In genomic region chr1:214248294-214249082, GRCh38 we compare ENCODE assay signal across 34 cellular contexts. TPM values are rescaled to one million over a fixed set of nuclear protein-coding genes. Genes with fewer than 3 reads are reported as not detected.
DNase-seq lines count a peak whose midpoint lies in the region; ATAC-seq, FAIRE-seq and TF ChIP-seq lines count a peak whose summit lies in the region.
"Had no signal": no experiment of that assay in that cellular context is flagged by ENCODE, and none has a peak within 500 bp of the region (broad histone marks: within the 10 kb centered on the region; RNA-seq: fewer than 3 reads in every experiment).

No MANE protein-coding gene starts in this region.

- H3K4me3 ChIP-seq in SK-N-SH (ENCODE audit: low read depth in 2 of 2, low read length in 1 of 2), result no peak overlapping the region
- H3K4me3 ChIP-seq in bronchial epithelial cell (ENCODE audit: low read depth, low read length), result no peak overlapping the region
- H3K4me3 ChIP-seq in mesenchymal stem cell (ENCODE audit: insufficient read depth in 1 of 2, low read depth in 1 of 2, low read length in 2 of 2), result no peak overlapping the region
- no peak overlapping the region for H3K4me3 ChIP-seq in colonic mucosa
- H3K4me3 ChIP-seq: ascending aorta, pancreas, testis had no signal

- H3K18ac ChIP-seq in mesenchymal stem cell (ENCODE audit: low read depth in 1 of 2, low read length in 2 of 2), result no peak overlapping the region

- H2BK15ac ChIP-seq in mesenchymal stem cell (ENCODE audit: low read depth, poor library complexity, severe bottlenecking), result no peak overlapping the region

- H3K4me1 ChIP-seq in SK-N-SH (ENCODE audit: control insufficient read depth in 1 of 2, insufficient read depth in 2 of 2, low read depth in 1 of 2, low read length in 1 of 2) (no peaks in the 10 kb centered on the region), mesenchymal stem cell (ENCODE audit: control insufficient read depth, insufficient read depth, low read depth, low read length) (no peaks in the 10 kb centered on the region), colonic mucosa (no peaks in the 10 kb centered on the region)
- H3K4me1 ChIP-seq: ascending aorta, pancreas, testis had no signal

- no peak overlapping the region for H3K9ac ChIP-seq in SK-N-SH
- H3K9ac ChIP-seq in mesenchymal stem cell (ENCODE audit: low read length), result no peak overlapping the region
- H3K9ac ChIP-seq in colonic mucosa (ENCODE audit: low read depth in 2 of 2, low read length in 2 of 2), result no peak overlapping the region

- no peak overlapping the region for H3K4me3 Mint-ChIP-seq in stimulated activated naive CD8-positive, alpha-beta T cell treated with anti-CD3 and anti-CD28 coated beads, Interleukin-15, amount 100 ng/mL, for 72 hours
- H3K4me3 Mint-ChIP-seq: activated CD4-positive, alpha-beta T cell treated with anti-CD3 and anti-CD28 coated beads, Interleukin-2, amount 10 ng/mL, durations not matched to agents 7 days and 5 days; activated naive CD8-positive, alpha-beta T cell treated with anti-CD3 and anti-CD28 coated beads, Interleukin-2, amount 10 ng/mL, durations not matched to agents 7 days and 5 days; activated T-cell treated with anti-CD3 and anti-CD28 coated beads, Interleukin-2, amount 50 U/mL, for 24 hours; CD8-positive, alpha-beta memory T cell; dendritic cell treated with granulocyte-macrophage colony-stimulating factor and Interleukin-4, amounts not matched to agents 40 ng/mL and 50 ng/mL, for 4 days; naive thymus-derived CD8-positive, alpha-beta T cell had no signal

- WGBS in SK-N-SH (ENCODE audit: low lambda C conversion rate), result 74% methylated on average over 7 of the region's 7 CpGs
- 80% methylated on average over 6 of the region's 7 CpGs for WGBS in mesenchymal stem cell

- no peak overlapping the region for H4K91ac ChIP-seq in mesenchymal stem cell (ENCODE audit: low read length)

- POLR2A ChIA-PET in SK-N-SH (lab: Yijun Ruan, JAX), result no interaction called here

- H3K9me2 ChIP-seq in SK-N-SH, result no peaks in the 10 kb centered on the region

- H2AK5ac ChIP-seq in mesenchymal stem cell (ENCODE audit: low read length, severe bottlenecking), result peak overlapping the region; percentile 41

- TF ChIP-seq EP300 in SK-N-SH (IDR thresholded peaks at IDR 0.05; ENCODE audit: borderline replicate concordance in 1 of 2, low read depth in 1 of 2, low read length in 1 of 2), result no peak

- no peaks in the 10 kb centered on the region for H4K20me1 ChIP-seq in SK-N-SH (ENCODE audit: insufficient read depth)

- H2AFZ ChIP-seq in SK-N-SH (ENCODE audit: low read depth) (peak overlapping the region; percentile 25; the same call in 1 of the 2 replicates), mesenchymal stem cell (ENCODE audit: low read depth, low read length) (no peak overlapping the region)

- H3K23ac ChIP-seq in mesenchymal stem cell (ENCODE audit: low read length in 2 of 2), result no peak overlapping the region

- peaks cover 31% of the 10 kb centered on the region for H3K27me3 Mint-ChIP-seq in stimulated activated naive CD8-positive, alpha-beta T cell treated with anti-CD3 and anti-CD28 coated beads, Interleukin-15, amount 100 ng/mL, for 72 hours

- H2BK120ac ChIP-seq in mesenchymal stem cell (ENCODE audit: low read depth, low read length), result no peak overlapping the region

- H3K9me3 ChIP-seq in SK-N-SH (no peaks in the 10 kb centered on the region), mesenchymal stem cell (ENCODE audit: control insufficient read depth, low read length) (no peaks in the 10 kb centered on the region), colonic mucosa (no peaks in the 10 kb centered on the region)
- H3K9me3 ChIP-seq: ascending aorta, pancreas, testis had no signal

- no peak overlapping the region for H4K8ac ChIP-seq in mesenchymal stem cell (ENCODE audit: low read length)

- H2BK5ac ChIP-seq in mesenchymal stem cell (ENCODE audit: low read depth, low read length, poor library complexity, severe bottlenecking), result no peak overlapping the region

- no peaks in the 10 kb centered on the region for H3K9me3 Mint-ChIP-seq in stimulated activated naive CD8-positive, alpha-beta T cell treated with anti-CD3 and anti-CD28 coated beads, Interleukin-15, amount 100 ng/mL, for 72 hours
- H3K9me3 Mint-ChIP-seq: activated CD4-positive, alpha-beta T cell treated with anti-CD3 and anti-CD28 coated beads, Interleukin-2, amount 10 ng/mL, durations not matched to agents 7 days and 5 days; activated naive CD8-positive, alpha-beta T cell treated with anti-CD3 and anti-CD28 coated beads, Interleukin-2, amount 10 ng/mL, durations not matched to agents 7 days and 5 days; activated T-cell treated with anti-CD3 and anti-CD28 coated beads, Interleukin-2, amount 50 U/mL, for 24 hours; CD8-positive, alpha-beta memory T cell; dendritic cell treated with granulocyte-macrophage colony-stimulating factor and Interleukin-4, amounts not matched to agents 40 ng/mL and 50 ng/mL, for 4 days; naive thymus-derived CD8-positive, alpha-beta T cell had no signal

- H3K14ac ChIP-seq in mesenchymal stem cell (ENCODE audit: low read length in 2 of 2), result no peak overlapping the region

- no peak overlapping the region for H3K27ac ChIP-seq in SK-N-SH (ENCODE audit: low read depth in 2 of 2, low read length in 1 of 2)
- H3K27ac ChIP-seq in mesenchymal stem cell (ENCODE audit: low read length, poor library complexity, severe bottlenecking), result no peak overlapping the region
- H3K27ac ChIP-seq in colonic mucosa, result no peak overlapping the region
- H3K27ac ChIP-seq: ascending aorta, pancreas, testis had no signal

- no peak overlapping the region for H2BK12ac ChIP-seq in mesenchymal stem cell (ENCODE audit: low read length in 2 of 2)

- no peaks in the 10 kb centered on the region for H3K79me1 ChIP-seq in mesenchymal stem cell (replicated peaks; ENCODE audit: low read length, poor library complexity, severe bottlenecking)

- no peak overlapping the region for H3K27ac Mint-ChIP-seq in stimulated activated naive CD8-positive, alpha-beta T cell treated with anti-CD3 and anti-CD28 coated beads, Interleukin-15, amount 100 ng/mL, for 72 hours
- H3K27ac Mint-ChIP-seq: activated CD4-positive, alpha-beta T cell treated with anti-CD3 and anti-CD28 coated beads, Interleukin-2, amount 10 ng/mL, durations not matched to agents 7 days and 5 days; activated naive CD8-positive, alpha-beta T cell treated with anti-CD3 and anti-CD28 coated beads, Interleukin-2, amount 10 ng/mL, durations not matched to agents 7 days and 5 days; activated T-cell treated with anti-CD3 and anti-CD28 coated beads, Interleukin-2, amount 50 U/mL, for 24 hours; dendritic cell treated with granulocyte-macrophage colony-stimulating factor and Interleukin-4, amounts not matched to agents 40 ng/mL and 50 ng/mL, for 4 days; naive thymus-derived CD8-positive, alpha-beta T cell had no signal

- CTCF ChIA-PET in SK-N-SH (lab: Yijun Ruan, JAX), result interaction anchor here (1.1 to 2.1 kb wide), 2 partner anchors 13 to 84 kb away, joined by 4 to 9 read pairs; no protein-coding TSS in a partner anchor

- no peaks in the 10 kb centered on the region for H3K4me1 Mint-ChIP-seq in stimulated activated naive CD8-positive, alpha-beta T cell treated with anti-CD3 and anti-CD28 coated beads, Interleukin-15, amount 100 ng/mL, for 72 hours
- H3K4me1 Mint-ChIP-seq: activated naive CD8-positive, alpha-beta T cell treated with anti-CD3 and anti-CD28 coated beads, Interleukin-2, amount 10 ng/mL, durations not matched to agents 7 days and 5 days; CD8-positive, alpha-beta memory T cell; naive thymus-derived CD8-positive, alpha-beta T cell had no signal

- H3K4me2 ChIP-seq in SK-N-SH (no peak overlapping the region), mesenchymal stem cell (ENCODE audit: low read length, poor library complexity, severe bottlenecking) (no peak overlapping the region)

- H3K79me2 ChIP-seq in SK-N-SH (ENCODE audit: insufficient read depth), result no peaks in the 10 kb centered on the region

- TF ChIP-seq CTCF in SK-N-SH (IDR thresholded peaks at IDR 0.05), result no peak
- TF ChIP-seq CTCF in bronchial epithelial cell (IDR thresholded peaks at IDR 0.05; ENCODE audit: insufficient read depth, low read length, severe bottlenecking), result no peak
- no peak for TF ChIP-seq CTCF in colonic mucosa (IDR thresholded peaks at IDR 0.05)

- no peak for FAIRE-seq in bronchial epithelial cell (lab: Jason Lieb, UNC)
- FAIRE-seq: G401.6, GM19239, islet of Langerhans, pancreas, urothelium cell line had no signal

- no peaks in the 10 kb centered on the region for H3K27me3 ChIP-seq in SK-N-SH (ENCODE audit: insufficient read depth)
- H3K27me3 ChIP-seq in bronchial epithelial cell (ENCODE audit: control insufficient read depth, insufficient read depth, low read length), result no peaks in the 10 kb centered on the region
- no peaks in the 10 kb centered on the region for H3K27me3 ChIP-seq in mesenchymal stem cell (ENCODE audit: control insufficient read depth in 1 of 2, insufficient read depth in 1 of 2, low read length in 2 of 2)
- H3K27me3 ChIP-seq in colonic mucosa, result no peaks in the 10 kb centered on the region
- H3K27me3 ChIP-seq: ascending aorta, pancreas, testis had no signal

- H3F3A ChIP-seq in SK-N-SH (replicated peaks; ENCODE audit: insufficient read depth), result no peaks in the 10 kb centered on the region

- intact Hi-C loops in colonic mucosa (cut with DNase I), result no loop called here

- H3K36me3 ChIP-seq in SK-N-SH (replicated peaks in 1 of 2; ENCODE audit: control insufficient read depth in 1 of 2, insufficient read depth in 2 of 2, low read length in 1 of 2) (no peaks in the 10 kb centered on the region), bronchial epithelial cell (ENCODE audit: control insufficient read depth, insufficient read depth, low read length) (no peaks in the 10 kb centered on the region), mesenchymal stem cell (ENCODE audit: control insufficient read depth in 1 of 2, insufficient read depth in 2 of 2, low read depth in 1 of 2, low read length in 2 of 2) (no peaks in the 10 kb centered on the region), colonic mucosa (no peaks in the 10 kb centered on the region)
- H3K36me3 ChIP-seq: ascending aorta, pancreas had no signal

- no peak for TF ChIP-seq RAD21 in SK-N-SH (IDR thresholded peaks at IDR 0.05; ENCODE audit: low read length)

- ATAC-seq in SK-N-SH treated with all-trans-retinoic acid at 6 μM for 48 hours (no peak), GM19395 (IDR thresholded peaks at IDR 0.05; ENCODE audit: unreplicated experiment) (no peak)
- ATAC-seq in stimulated activated naive CD8-positive, alpha-beta T cell treated with anti-CD3 and anti-CD28 coated beads, Interleukin-15, amount 100 ng/mL, for 72 hours, result no peak
- ATAC-seq: HCT116; naive thymus-derived CD8-positive, alpha-beta T cell; pancreas; right cardiac atrium had no signal

- no peak overlapping the region for H3K4ac ChIP-seq in mesenchymal stem cell (ENCODE audit: low read depth in 1 of 2, low read length in 2 of 2)

- DNase-seq in SK-N-SH (no peak), bronchial epithelial cell (ENCODE audit: low read depth) (peak; percentile 5), mesenchymal stem cell (no peak), colonic mucosa (no peak)
- no peak for DNase-seq in stimulated activated CD8-positive, alpha-beta memory T cell treated with anti-CD3 and anti-CD28 coated beads, Interleukin-4, amount 100 ng/mL, for 48 hours
- no peak for DNase-seq in stimulated activated naive CD8-positive, alpha-beta T cell treated with anti-CD3 and anti-CD28 coated beads, Interleukin-15, amount 100 ng/mL, for 72 hours
- DNase-seq: activated CD4-positive, alpha-beta T cell treated with anti-CD3 and anti-CD28 coated beads, Interleukin-2, amount 10 ng/mL, durations not matched to agents 7 days and 5 days; activated gamma-delta T cell; activated naive CD8-positive, alpha-beta T cell treated with anti-CD3 and anti-CD28 coated beads, Interleukin-2, amount 10 ng/mL, durations not matched to agents 7 days and 5 days; activated T-cell treated with anti-CD3 and anti-CD28 coated beads, Interleukin-2, amount 50 U/mL, for 24 hours; AML-193; CD8-positive, alpha-beta memory T cell; central memory CD4-positive, alpha-beta T cell; DMS153; KG1; naive thymus-derived CD8-positive, alpha-beta T cell; NCI-H1436; NCI-H510A treated with DMSO at 0.1 percent for 48 hours; pancreas; right cardiac atrium; Right ventricle myocardium superior; stimulated activated CD4-positive, alpha-beta T cell treated with anti-CD3 and anti-CD28 coated beads, Interleukin-12 subunit alpha, Interleukin-12 subunit beta, amount 100 ng/mL, for 4 hours; stimulated activated CD4-positive, alpha-beta T cell treated with anti-CD3 and anti-CD28 coated beads, Interleukin-4, amount 100 ng/mL, for 4 hours; stimulated activated naive CD4-positive, alpha-beta T cell; testis had no signal

RNA-seq across cellular contexts. Expression of gene SMYD2, which starts 32.5 kb away (rescaled TPM):
- polyA plus RNA-seq in SK-N-SH (2012; rRNA removed), result 23.1 and 30.4 TPM in 2 replicates
- 27.4 and 27.8 TPM in 2 replicates for polyA plus RNA-seq in SK-N-SH (2012; cell fraction: cytosol; rRNA removed)
- polyA plus RNA-seq in SK-N-SH (2012; cell fraction: nucleus; rRNA removed), result 19.9 and 32.7 TPM in 2 replicates
- total RNA-seq in bronchial epithelial cell (49.2 and 58.4 TPM in 2 replicates), colonic mucosa (10 to 100 TPM; 21.8 to 23.0 TPM)
- 26.9 TPM for polyA plus RNA-seq in mesenchymal stem cell (2013, experiment 1 of 2)
- polyA plus RNA-seq in mesenchymal stem cell (2013, experiment 2 of 2), result 27.4 TPM
